In the genomic region with DNA sequence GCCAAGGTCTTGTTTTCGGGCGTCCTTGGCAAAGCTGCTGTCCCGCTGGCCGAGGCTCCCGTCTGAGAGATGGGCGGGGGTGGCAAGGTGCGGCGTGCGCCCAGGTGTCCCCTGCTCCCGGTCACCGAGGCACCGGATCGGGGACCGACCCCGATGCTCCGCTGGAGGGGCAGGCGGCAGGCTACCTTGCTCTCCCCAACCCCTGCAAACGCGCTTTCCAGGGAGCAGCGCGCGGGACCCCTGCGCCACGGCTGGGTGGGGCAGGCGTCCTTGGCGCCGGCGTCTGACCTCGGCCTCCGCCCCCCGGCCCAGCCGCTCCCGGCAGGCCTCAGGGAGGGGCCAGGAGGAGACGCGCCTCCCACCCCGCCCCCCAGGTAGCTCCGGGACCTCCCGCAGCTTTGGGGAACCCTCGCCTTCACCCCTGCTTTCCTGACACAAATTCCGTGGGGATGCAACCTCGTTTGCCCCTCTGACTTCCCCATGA, we compare ENCODE assay signal across 1 cellular context.
TF ChIP-seq lines count a peak whose summit lies in the region.

No MANE protein-coding gene starts in this region.

TF ChIP-seq in HEK293, 187 proteins besides CTCF, POLR2A, EP300 and RAD21 (continued from another document):
- TF ChIP-seq ZNF623 (tag by site-specific recombination; IDR thresholded peaks at IDR 0.05) = no peak
- TF ChIP-seq ZBTB1 (tag by site-specific recombination; IDR thresholded peaks at IDR 0.05) = no peak
- peak; percentile 79 for TF ChIP-seq KLF1 (tag by site-specific recombination; IDR thresholded peaks at IDR 0.05)
- no peak for TF ChIP-seq ZNF112 (tag by site-specific recombination; IDR thresholded peaks at IDR 0.05)
- no peak for TF ChIP-seq ZNF473 (tag by site-specific recombination; IDR thresholded peaks at IDR 0.05)
- TF ChIP-seq, protein P1, sequence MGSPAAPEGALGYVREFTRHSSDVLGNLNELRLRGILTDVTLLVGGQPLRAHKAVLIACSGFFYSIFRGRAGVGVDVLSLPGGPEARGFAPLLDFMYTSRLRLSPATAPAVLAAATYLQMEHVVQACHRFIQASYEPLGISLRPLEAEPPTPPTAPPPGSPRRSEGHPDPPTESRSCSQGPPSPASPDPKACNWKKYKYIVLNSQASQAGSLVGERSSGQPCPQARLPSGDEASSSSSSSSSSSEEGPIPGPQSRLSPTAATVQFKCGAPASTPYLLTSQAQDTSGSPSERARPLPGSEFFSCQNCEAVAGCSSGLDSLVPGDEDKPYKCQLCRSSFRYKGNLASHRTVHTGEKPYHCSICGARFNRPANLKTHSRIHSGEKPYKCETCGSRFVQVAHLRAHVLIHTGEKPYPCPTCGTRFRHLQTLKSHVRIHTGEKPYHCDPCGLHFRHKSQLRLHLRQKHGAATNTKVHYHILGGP (tag by site-specific recombination; IDR thresholded peaks at IDR 0.05) = no peak
- no peak for TF ChIP-seq ZSCAN30 (tag by site-specific recombination; IDR thresholded peaks at IDR 0.05)
- no peak for TF ChIP-seq ZNF670 (tag by site-specific recombination; IDR thresholded peaks at IDR 0.05; ENCODE audit: low read depth)
- TF ChIP-seq, protein P2, sequence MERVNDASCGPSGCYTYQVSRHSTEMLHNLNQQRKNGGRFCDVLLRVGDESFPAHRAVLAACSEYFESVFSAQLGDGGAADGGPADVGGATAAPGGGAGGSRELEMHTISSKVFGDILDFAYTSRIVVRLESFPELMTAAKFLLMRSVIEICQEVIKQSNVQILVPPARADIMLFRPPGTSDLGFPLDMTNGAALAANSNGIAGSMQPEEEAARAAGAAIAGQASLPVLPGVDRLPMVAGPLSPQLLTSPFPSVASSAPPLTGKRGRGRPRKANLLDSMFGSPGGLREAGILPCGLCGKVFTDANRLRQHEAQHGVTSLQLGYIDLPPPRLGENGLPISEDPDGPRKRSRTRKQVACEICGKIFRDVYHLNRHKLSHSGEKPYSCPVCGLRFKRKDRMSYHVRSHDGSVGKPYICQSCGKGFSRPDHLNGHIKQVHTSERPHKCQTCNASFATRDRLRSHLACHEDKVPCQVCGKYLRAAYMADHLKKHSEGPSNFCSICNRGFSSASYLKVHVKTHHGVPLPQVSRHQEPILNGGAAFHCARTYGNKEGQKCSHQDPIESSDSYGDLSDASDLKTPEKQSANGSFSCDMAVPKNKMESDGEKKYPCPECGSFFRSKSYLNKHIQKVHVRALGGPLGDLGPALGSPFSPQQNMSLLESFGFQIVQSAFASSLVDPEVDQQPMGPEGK (tag by site-specific recombination; IDR thresholded peaks at IDR 0.05) = peak; percentile 48; the same call in 1 of the 2 replicates
- TF ChIP-seq, protein P3, sequence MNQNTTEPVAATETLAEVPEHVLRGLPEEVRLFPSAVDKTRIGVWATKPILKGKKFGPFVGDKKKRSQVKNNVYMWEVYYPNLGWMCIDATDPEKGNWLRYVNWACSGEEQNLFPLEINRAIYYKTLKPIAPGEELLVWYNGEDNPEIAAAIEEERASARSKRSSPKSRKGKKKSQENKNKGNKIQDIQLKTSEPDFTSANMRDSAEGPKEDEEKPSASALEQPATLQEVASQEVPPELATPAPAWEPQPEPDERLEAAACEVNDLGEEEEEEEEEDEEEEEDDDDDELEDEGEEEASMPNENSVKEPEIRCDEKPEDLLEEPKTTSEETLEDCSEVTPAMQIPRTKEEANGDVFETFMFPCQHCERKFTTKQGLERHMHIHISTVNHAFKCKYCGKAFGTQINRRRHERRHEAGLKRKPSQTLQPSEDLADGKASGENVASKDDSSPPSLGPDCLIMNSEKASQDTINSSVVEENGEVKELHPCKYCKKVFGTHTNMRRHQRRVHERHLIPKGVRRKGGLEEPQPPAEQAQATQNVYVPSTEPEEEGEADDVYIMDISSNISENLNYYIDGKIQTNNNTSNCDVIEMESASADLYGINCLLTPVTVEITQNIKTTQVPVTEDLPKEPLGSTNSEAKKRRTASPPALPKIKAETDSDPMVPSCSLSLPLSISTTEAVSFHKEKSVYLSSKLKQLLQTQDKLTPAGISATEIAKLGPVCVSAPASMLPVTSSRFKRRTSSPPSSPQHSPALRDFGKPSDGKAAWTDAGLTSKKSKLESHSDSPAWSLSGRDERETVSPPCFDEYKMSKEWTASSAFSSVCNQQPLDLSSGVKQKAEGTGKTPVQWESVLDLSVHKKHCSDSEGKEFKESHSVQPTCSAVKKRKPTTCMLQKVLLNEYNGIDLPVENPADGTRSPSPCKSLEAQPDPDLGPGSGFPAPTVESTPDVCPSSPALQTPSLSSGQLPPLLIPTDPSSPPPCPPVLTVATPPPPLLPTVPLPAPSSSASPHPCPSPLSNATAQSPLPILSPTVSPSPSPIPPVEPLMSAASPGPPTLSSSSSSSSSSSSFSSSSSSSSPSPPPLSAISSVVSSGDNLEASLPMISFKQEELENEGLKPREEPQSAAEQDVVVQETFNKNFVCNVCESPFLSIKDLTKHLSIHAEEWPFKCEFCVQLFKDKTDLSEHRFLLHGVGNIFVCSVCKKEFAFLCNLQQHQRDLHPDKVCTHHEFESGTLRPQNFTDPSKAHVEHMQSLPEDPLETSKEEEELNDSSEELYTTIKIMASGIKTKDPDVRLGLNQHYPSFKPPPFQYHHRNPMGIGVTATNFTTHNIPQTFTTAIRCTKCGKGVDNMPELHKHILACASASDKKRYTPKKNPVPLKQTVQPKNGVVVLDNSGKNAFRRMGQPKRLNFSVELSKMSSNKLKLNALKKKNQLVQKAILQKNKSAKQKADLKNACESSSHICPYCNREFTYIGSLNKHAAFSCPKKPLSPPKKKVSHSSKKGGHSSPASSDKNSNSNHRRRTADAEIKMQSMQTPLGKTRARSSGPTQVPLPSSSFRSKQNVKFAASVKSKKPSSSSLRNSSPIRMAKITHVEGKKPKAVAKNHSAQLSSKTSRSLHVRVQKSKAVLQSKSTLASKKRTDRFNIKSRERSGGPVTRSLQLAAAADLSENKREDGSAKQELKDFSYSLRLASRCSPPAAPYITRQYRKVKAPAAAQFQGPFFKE (tag by site-specific recombination; IDR thresholded peaks at IDR 0.05; ENCODE audit: borderline replicate concordance) = no peak
- TF ChIP-seq RBAK (tag by site-specific recombination; IDR thresholded peaks at IDR 0.05) = no peak
- TF ChIP-seq GLIS1 (tag by site-specific recombination; IDR thresholded peaks at IDR 0.05) = peak; percentile 94
- no peak for TF ChIP-seq MYNN (tag by site-specific recombination; IDR thresholded peaks at IDR 0.05; ENCODE audit: borderline replicate concordance)
- TF ChIP-seq ZNF544 (tag by site-specific recombination; IDR thresholded peaks at IDR 0.05) = no peak
- no peak for TF ChIP-seq ZNF221 (tag by site-specific recombination; IDR thresholded peaks at IDR 0.05; ENCODE audit: borderline replicate concordance)
- peak; percentile 49; the same call in 1 of the 2 replicates for TF ChIP-seq ZEB2 (tag by site-specific recombination; IDR thresholded peaks at IDR 0.05)
- TF ChIP-seq, protein P4, sequence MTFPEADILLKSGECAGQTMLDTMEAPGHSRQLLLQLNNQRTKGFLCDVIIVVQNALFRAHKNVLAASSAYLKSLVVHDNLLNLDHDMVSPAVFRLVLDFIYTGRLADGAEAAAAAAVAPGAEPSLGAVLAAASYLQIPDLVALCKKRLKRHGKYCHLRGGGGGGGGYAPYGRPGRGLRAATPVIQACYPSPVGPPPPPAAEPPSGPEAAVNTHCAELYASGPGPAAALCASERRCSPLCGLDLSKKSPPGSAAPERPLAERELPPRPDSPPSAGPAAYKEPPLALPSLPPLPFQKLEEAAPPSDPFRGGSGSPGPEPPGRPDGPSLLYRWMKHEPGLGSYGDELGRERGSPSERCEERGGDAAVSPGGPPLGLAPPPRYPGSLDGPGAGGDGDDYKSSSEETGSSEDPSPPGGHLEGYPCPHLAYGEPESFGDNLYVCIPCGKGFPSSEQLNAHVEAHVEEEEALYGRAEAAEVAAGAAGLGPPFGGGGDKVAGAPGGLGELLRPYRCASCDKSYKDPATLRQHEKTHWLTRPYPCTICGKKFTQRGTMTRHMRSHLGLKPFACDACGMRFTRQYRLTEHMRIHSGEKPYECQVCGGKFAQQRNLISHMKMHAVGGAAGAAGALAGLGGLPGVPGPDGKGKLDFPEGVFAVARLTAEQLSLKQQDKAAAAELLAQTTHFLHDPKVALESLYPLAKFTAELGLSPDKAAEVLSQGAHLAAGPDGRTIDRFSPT (tag by site-specific recombination; IDR thresholded peaks at IDR 0.05) = no peak
- TF ChIP-seq ZNF23 (tag by site-specific recombination; IDR thresholded peaks at IDR 0.05; ENCODE audit: borderline replicate concordance) = no peak
- TF ChIP-seq, protein P5, sequence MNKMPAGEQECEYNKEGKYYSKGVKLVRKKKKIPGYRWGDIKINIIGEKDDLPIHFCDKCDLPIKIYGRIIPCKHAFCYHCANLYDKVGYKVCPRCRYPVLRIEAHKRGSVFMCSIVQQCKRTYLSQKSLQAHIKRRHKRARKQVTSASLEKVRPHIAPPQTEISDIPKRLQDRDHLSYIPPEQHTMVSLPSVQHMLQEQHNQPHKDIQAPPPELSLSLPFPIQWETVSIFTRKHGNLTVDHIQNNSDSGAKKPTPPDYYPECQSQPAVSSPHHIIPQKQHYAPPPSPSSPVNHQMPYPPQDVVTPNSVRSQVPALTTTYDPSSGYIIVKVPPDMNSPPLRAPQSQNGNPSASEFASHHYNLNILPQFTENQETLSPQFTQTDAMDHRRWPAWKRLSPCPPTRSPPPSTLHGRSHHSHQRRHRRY (tag by site-specific recombination; IDR thresholded peaks at IDR 0.05) = no peak
- TF ChIP-seq ZNF140 (tag by site-specific recombination; IDR thresholded peaks at IDR 0.05) = no peak
